8 cellular contexts compared by ENCODE assay signal in genomic region chr17:59331929-59332889, GRCh38. TPM values are rescaled to one million over a fixed set of nuclear protein-coding genes. Genes with fewer than 3 reads are reported as not detected.
DNase-seq lines count a peak whose midpoint lies in the region; ATAC-seq and TF ChIP-seq lines count a peak whose summit lies in the region.

No MANE protein-coding gene starts in this region.

- peak overlapping the region; percentile 94 for H3K4me3 Mint-ChIP-seq in chondrocyte (ENCODE audit: unreplicated experiment)

- no peak for DNase-seq in GM12864 (ENCODE audit: low read depth)
- DNase-seq in T-helper 1 cell: peak in 3 of 5 donors; percentile 7 to 19 (median 14)
- no peak for DNase-seq in chondrocyte (ENCODE audit: low spot score)
- peak; percentile 61 for DNase-seq in left kidney (ENCODE audit: low read depth, low spot score)
- DNase-seq in stimulated activated CD4-positive, alpha-beta T cell treated with anti-CD3 and anti-CD28 coated beads, Interleukin-4, amount 100 ng/mL, for 24 hours: peak; percentile 27
- no peak for DNase-seq in DMS79 (lab: John Stamatoyannopoulos, UW)
- DNase-seq in NK-92 treated with Interleukin-12 subunit alpha and Interleukin-12 subunit beta, amount 100 ng/mL, for 24 hours (lab: John Stamatoyannopoulos, UW): no peak

- H3K4me3 ChIP-seq in GM12864 (ENCODE audit: low read depth, low read length): peak overlapping the region; percentile 71

- peaks cover 79% of the 10 kb centered on the region for H3K4me1 Mint-ChIP-seq in chondrocyte (ENCODE audit: low read depth)

- H3K36me3 Mint-ChIP-seq in chondrocyte (ENCODE audit: low read depth): peaks cover 1% of the 10 kb centered on the region

- H3K27me3 Mint-ChIP-seq in chondrocyte (ENCODE audit: low read depth): no peaks in the 10 kb centered on the region

- peak; percentile 14 for ATAC-seq in HG02798 (IDR thresholded peaks at IDR 0.05; ENCODE audit: poor library complexity, unreplicated experiment)

- no peaks in the 10 kb centered on the region for H3K9me3 Mint-ChIP-seq in chondrocyte (ENCODE audit: low read depth)

- peak overlapping the region; percentile 88 for H3K27ac Mint-ChIP-seq in chondrocyte (ENCODE audit: unreplicated experiment)

- no peak for TF ChIP-seq CTCF in GM12864 (IDR thresholded peaks at IDR 0.05; ENCODE audit: low read depth, low read length, missing control alignments)
- no peak for TF ChIP-seq CTCF in chondrocyte (IDR thresholded peaks at IDR 0.05)

RNA-seq across cellular contexts. Expression of gene YPEL2, which starts 0.8 kb away (rescaled TPM):
- total RNA-seq in chondrocyte: 41.9 to 52.2 TPM (median 52.1 TPM) in 3 replicates

Comparison
In these comparisons a context has a peak if more than half of its experiments do, and no peak if none do; other contexts are left out.
1. DNase-seq: peak in T-helper 1 cell (3 of 5), left kidney (single experiment) and stimulated activated CD4-positive, alpha-beta T cell treated with anti-CD3 and anti-CD28 coated beads, Interleukin-4, amount 100 ng/mL, for 24 hours (single experiment); none in GM12864 (single experiment), chondrocyte (single experiment), DMS79 (single experiment) and NK-92 treated with Interleukin-12 subunit alpha and Interleukin-12 subunit beta, amount 100 ng/mL, for 24 hours (single experiment).